ENCODE assay signal across 9 cellular contexts in the genomic region with DNA sequence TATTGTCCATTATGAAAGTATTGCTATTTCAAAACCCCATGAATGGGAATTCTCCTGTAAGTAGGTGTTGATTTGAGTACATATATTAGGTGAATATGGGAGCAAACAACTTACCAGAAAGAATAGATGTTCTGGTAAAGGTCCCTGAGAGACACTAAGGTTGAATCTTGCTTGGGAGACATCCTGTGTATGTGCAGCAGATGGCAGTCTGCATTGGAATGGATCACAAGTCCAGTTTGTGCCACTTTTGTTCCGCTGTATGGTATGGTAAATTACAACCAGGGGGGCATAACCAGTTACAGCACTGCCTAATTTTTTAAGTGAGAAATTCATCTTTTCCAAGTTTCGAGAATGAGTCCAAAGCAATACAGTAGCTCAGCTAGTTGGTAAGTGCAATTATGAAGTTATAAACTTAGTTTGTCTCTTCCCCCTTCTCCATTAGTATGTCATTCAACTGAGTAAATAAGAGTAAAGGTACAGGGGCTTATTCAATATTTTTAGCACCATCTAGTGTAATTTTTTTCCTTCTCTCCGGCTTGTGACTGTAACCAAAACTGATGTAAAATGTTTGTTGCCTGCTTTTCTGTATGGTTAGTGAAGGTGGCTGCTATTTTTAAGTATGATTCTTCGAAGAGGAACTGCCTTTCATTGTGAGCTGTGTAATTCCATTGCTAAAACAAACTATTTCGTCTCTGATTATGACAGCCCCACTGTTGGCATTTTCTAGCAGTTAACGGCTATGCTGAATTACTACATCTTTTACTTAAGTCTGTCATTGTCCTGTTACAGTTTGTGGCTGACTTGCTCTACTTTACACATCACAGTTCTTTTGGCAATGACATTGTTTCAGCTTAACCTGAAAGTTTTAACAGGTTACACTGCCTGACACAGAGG. TPM values are rescaled to one million over a fixed set of nuclear protein-coding genes. Genes with fewer than 3 reads are reported as not detected.
DNase-seq lines count a peak whose midpoint lies in the region; ATAC-seq and TF ChIP-seq lines count a peak whose summit lies in the region.
"Had no signal": no experiment of that assay in that cellular context is flagged by ENCODE, and none has a peak within 500 bp of the region (broad histone marks: within the 10 kb centered on the region; RNA-seq: fewer than 3 reads in every experiment).

No MANE protein-coding gene starts in this region.

- peak; percentile 60 for TF ChIP-seq CTCF in BE2C (IDR thresholded peaks at IDR 0.05; ENCODE audit: low read depth, low read length)

- peaks cover 13% of the 10 kb centered on the region; the same call in 1 of the 2 replicates for H3F3A ChIP-seq in GM23248 (ENCODE audit: insufficient read depth)

- WGBS in GM23248 (ENCODE audit: low coverage in 1 of 2, low lambda C conversion rate in 2 of 2, missing lambda C conversion rate in 2 of 2), 2 experiments, result 41 to 43% methylated on average over 6 of the region's 6 CpGs

- H3K4me3 Mint-ChIP-seq in T-helper 2 cell treated with Interferon-gamma antibody and Interleukin-4, amounts not matched to agents 5 μg/mL and 100 μg/mL, for 36 hours, result no peak overlapping the region

- H3K4me1 ChIP-seq in BE2C (no peaks in the 10 kb centered on the region; the same call in none of the 2 replicates), GM23248 (ENCODE audit: insufficient read depth) (peaks cover 25% of the 10 kb centered on the region)

- peaks cover 9% of the 10 kb centered on the region for H3K27me3 Mint-ChIP-seq in T-helper 2 cell treated with Interferon-gamma antibody and Interleukin-4, amounts not matched to agents 5 μg/mL and 100 μg/mL, for 36 hours (ENCODE audit: low read depth)
- H3K27me3 Mint-ChIP-seq: memory B cell had no signal

- H3K27me3 ChIP-seq in BE2C (no peaks in the 10 kb centered on the region), GM23248 (replicated peaks; ENCODE audit: insufficient read depth) (no peaks in the 10 kb centered on the region)

- H3K9me2 ChIP-seq in GM23248 (ENCODE audit: insufficient read depth), result no peaks in the 10 kb centered on the region

- H3K4me2 ChIP-seq in GM23248 (ENCODE audit: unreplicated experiment), result peak overlapping the region; percentile 93

- H3K4me1 Mint-ChIP-seq in T-helper 2 cell treated with Interferon-gamma antibody and Interleukin-4, amounts not matched to agents 5 μg/mL and 100 μg/mL, for 36 hours (ENCODE audit: low read depth), result peaks cover 20% of the 10 kb centered on the region

- H3K9me3 Mint-ChIP-seq in T-helper 2 cell treated with Interferon-gamma antibody and Interleukin-4, amounts not matched to agents 5 μg/mL and 100 μg/mL, for 36 hours, result no peaks in the 10 kb centered on the region
- H3K9me3 Mint-ChIP-seq: memory B cell had no signal

- no peaks in the 10 kb centered on the region for H3K36me3 ChIP-seq in BE2C
- no peaks in the 10 kb centered on the region for H3K36me3 ChIP-seq in GM23248 (ENCODE audit: low read depth)

- H3K36me3 Mint-ChIP-seq in T-helper 2 cell treated with Interferon-gamma antibody and Interleukin-4, amounts not matched to agents 5 μg/mL and 100 μg/mL, for 36 hours (ENCODE audit: low read depth), result no peaks in the 10 kb centered on the region
- H3K36me3 Mint-ChIP-seq: memory B cell had no signal

- ATAC-seq in GM21528 (IDR thresholded peaks at IDR 0.05; ENCODE audit: low FRiP score, unreplicated experiment) (no peak), GM21737 (IDR thresholded peaks at IDR 0.05; ENCODE audit: unreplicated experiment) (no peak)

- H3K4me3 ChIP-seq in BE2C (ENCODE audit: low read depth, low read length), result no peak overlapping the region
- peak overlapping the region; percentile 30; the same call in 1 of the 2 replicates for H3K4me3 ChIP-seq in GM23248

- H3K79me2 ChIP-seq in GM23248 (ENCODE audit: insufficient read depth), result peaks cover 72% of the 10 kb centered on the region

- no peaks in the 10 kb centered on the region for H3K9me3 ChIP-seq in BE2C
- no peaks in the 10 kb centered on the region for H3K9me3 ChIP-seq in GM23248 (ENCODE audit: low read depth)

- H4K20me1 ChIP-seq in GM23248 (ENCODE audit: insufficient read depth), result peaks cover 5% of the 10 kb centered on the region; the same call in 1 of the 2 replicates

- in situ Hi-C loops in GM23248 (cut with MboI), result no loop called here

- DNase-seq in BE2C (peak; percentile 25), GM23248 (peak; percentile 66), SKM-1 treated with dmso at 0.1 percent for 144 hours (lab: John Stamatoyannopoulos, UW; ENCODE audit: unreplicated experiment) (peak; percentile 72), hepatic stellate cell (ENCODE audit: low spot score) (peak; percentile 40)
- DNase-seq in T-helper 2 cell treated with Interferon-gamma antibody and Interleukin-4, amounts not matched to agents 5 μg/mL and 100 μg/mL, for 36 hours (ENCODE audit: low spot score), result no peak
- DNase-seq in activated CD4-positive, alpha-beta T cell treated with anti-CD3 and anti-CD28 coated beads for 1 hour, result no peak

- H3K27ac Mint-ChIP-seq in T-helper 2 cell treated with Interferon-gamma antibody and Interleukin-4, amounts not matched to agents 5 μg/mL and 100 μg/mL, for 36 hours, result no peak overlapping the region

- H3K27ac ChIP-seq in GM23248, result peak overlapping the region; percentile 24; the same call in 1 of the 2 replicates

- peak overlapping the region; percentile 30; the same call in 1 of the 2 replicates for H3K9ac ChIP-seq in GM23248

- no peak overlapping the region for H2AFZ ChIP-seq in GM23248

RNA-seq across cellular contexts. Expression of a gene that starts 2.8 kb away (rescaled TPM):
- 15.3 TPM for polyA plus RNA-seq in BE2C (2012; ENCODE audit: insufficient read depth, insufficient read length, low read depth)
- total RNA-seq in GM23248 (2014; rRNA removed; shearing (Covaris generic)), result 29.5 and 57.7 TPM in 2 replicates
- 30.9 and 34.0 TPM in 2 replicates for polyA plus RNA-seq in GM23248 (2016; fragmentation: Nextera tagmentation; extraction: Ambion mirVana)

Comparison
In these comparisons a context has a peak if more than half of its experiments do, and no peak if none do; other contexts are left out.
1. DNase-seq: peak in BE2C (single experiment), GM23248 (single experiment), SKM-1 treated with dmso at 0.1 percent for 144 hours (single experiment) and hepatic stellate cell (single experiment); none in T-helper 2 cell treated with Interferon-gamma antibody and Interleukin-4, amounts not matched to agents 5 μg/mL and 100 μg/mL, for 36 hours (single experiment) and activated CD4-positive, alpha-beta T cell treated with anti-CD3 and anti-CD28 coated beads for 1 hour (single experiment).